Comparison of ENCODE assay signal across 30 cellular contexts in the genomic region with DNA sequence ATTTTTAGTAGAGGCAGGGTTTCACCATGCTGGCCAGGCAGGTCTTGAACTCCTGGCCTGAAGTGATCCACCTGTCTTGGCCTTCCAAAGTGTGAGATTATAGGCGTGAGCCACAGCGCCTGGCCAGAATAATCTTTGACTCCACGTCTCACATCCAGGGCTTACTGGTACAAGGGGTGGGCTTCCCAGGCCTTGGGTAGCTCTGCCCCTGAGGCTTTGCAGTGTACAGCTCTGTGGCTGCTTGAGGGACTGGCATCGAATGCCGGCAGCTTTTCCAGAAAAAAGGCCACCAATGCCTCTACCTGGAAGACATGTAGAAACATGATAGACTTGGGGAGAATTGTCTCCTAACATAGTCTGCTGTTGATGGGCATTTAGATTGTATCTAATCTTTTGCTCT.
"Had no signal": no experiment of that assay in that cellular context is flagged by ENCODE, and none has a peak within 500 bp of the region (broad histone marks: within the 10 kb centered on the region; RNA-seq: fewer than 3 reads in every experiment).

No MANE protein-coding gene starts in this region.

- H3K36me3 ChIP-seq: gastrocnemius medialis, WERI-Rb-1 had no signal

- H3K9me3 Mint-ChIP-seq: activated B cell treated with CpG ODN at 0.5 μM for 24 hours; activated CD4-positive, alpha-beta memory T cell treated with anti-CD3 and anti-CD28 coated beads, Interleukin-2, amount 10 ng/mL, durations not matched to agents 7 days and 5 days; activated CD4-positive, alpha-beta T cell treated with anti-CD3 and anti-CD28 coated beads, Interleukin-2, amount 10 ng/mL, durations not matched to agents 7 days and 5 days; activated T-helper 17 cell treated with anti-CD3 and anti-CD28 coated beads, Interleukin-2, amount 50 U/mL, for 72 hours; central memory CD8-positive, alpha-beta T cell; dendritic cell treated with granulocyte-macrophage colony-stimulating factor and Interleukin-4, amounts not matched to agents 40 ng/mL and 50 ng/mL, for 4 days; endodermal cell; T-helper 2 cell treated with Interferon-gamma antibody and Interleukin-4, amounts not matched to agents 5 μg/mL and 100 μg/mL, for 36 hours had no signal

- H3K27ac Mint-ChIP-seq: activated B cell treated with CpG ODN at 0.5 μM for 24 hours; activated CD4-positive, alpha-beta memory T cell treated with anti-CD3 and anti-CD28 coated beads, Interleukin-2, amount 10 ng/mL, durations not matched to agents 7 days and 5 days; activated CD4-positive, alpha-beta T cell treated with anti-CD3 and anti-CD28 coated beads, Interleukin-2, amount 10 ng/mL, durations not matched to agents 7 days and 5 days; dendritic cell treated with granulocyte-macrophage colony-stimulating factor and Interleukin-4, amounts not matched to agents 40 ng/mL and 50 ng/mL, for 4 days; endodermal cell; T-helper 17 cell had no signal

- H3K27me3 ChIP-seq: brain microvascular endothelial cell, dorsolateral prefrontal cortex, gastrocnemius medialis had no signal

- H3K27me3 Mint-ChIP-seq: activated B cell treated with CpG ODN at 0.5 μM for 24 hours; activated CD4-positive, alpha-beta memory T cell treated with anti-CD3 and anti-CD28 coated beads, Interleukin-2, amount 10 ng/mL, durations not matched to agents 7 days and 5 days; activated CD4-positive, alpha-beta T cell treated with anti-CD3 and anti-CD28 coated beads, Interleukin-2, amount 10 ng/mL, durations not matched to agents 7 days and 5 days; activated naive CD8-positive, alpha-beta T cell; activated T-helper 17 cell treated with anti-CD3 and anti-CD28 coated beads, Interleukin-2, amount 50 U/mL, for 72 hours; central memory CD8-positive, alpha-beta T cell; T-helper 17 cell had no signal

- DNase-seq: activated B cell treated with CpG ODN at 0.5 μM for 24 hours; activated CD4-positive, alpha-beta memory T cell treated with anti-CD3 and anti-CD28 coated beads, Interleukin-2, amount 10 ng/mL, durations not matched to agents 7 days and 5 days; activated CD4-positive, alpha-beta T cell treated with anti-CD3 and anti-CD28 coated beads, Interleukin-2, amount 10 ng/mL, durations not matched to agents 7 days and 5 days; activated CD4-positive, alpha-beta T cell treated with anti-CD3 and anti-CD28 coated beads, Interleukin-2, amount 50 U/mL, for 4 hours; activated CD8-positive, alpha-beta memory T cell treated with anti-CD3 and anti-CD28 coated beads, Interleukin-2, amount 50 U/mL, for 48 hours; activated effector memory CD4-positive, alpha-beta T cell treated with Interleukin-2 at 50 U/mL for 16 hours; activated gamma-delta T cell treated with Interleukin-2 at 50 U/mL for 16 hours; activated naive CD4-positive, alpha-beta T cell treated with anti-CD3 and anti-CD28 coated beads, Interleukin-2, amount 50 U/mL, for 16 hours; activated naive CD4-positive, alpha-beta T cell treated with Interleukin-2 at 50 U/mL for 16 hours; amniotic stem cell; anterior cingulate cortex; brain microvascular endothelial cell; dorsolateral prefrontal cortex; effector memory CD4-positive, alpha-beta T cell; endodermal cell; foreskin fibroblast; gastrocnemius medialis; glutamatergic neuron; T-helper 1 cell; T-helper 17 cell; T1000; WERI-Rb-1 had no signal

- H3K9me3 ChIP-seq: gastrocnemius medialis had no signal

- H3K4me1 Mint-ChIP-seq: activated B cell treated with CpG ODN at 0.5 μM for 24 hours; central memory CD8-positive, alpha-beta T cell had no signal

- H3K27ac ChIP-seq: brain microvascular endothelial cell, coronary artery, gastrocnemius medialis, WERI-Rb-1 had no signal

- ATAC-seq: activated CD4-positive, CD25-positive, alpha-beta regulatory T cell treated with anti-CD3 and anti-CD28 coated beads, Interleukin-2, amount 50 U/mL, for 24 hours; activated T-helper 17 cell treated with anti-CD3 and anti-CD28 coated beads, Interleukin-2, amount 50 U/mL, for 72 hours; esophagus mucosa; gastrocnemius medialis; T-helper 17 cell had no signal

- H3K4me3 ChIP-seq: coronary artery, dorsolateral prefrontal cortex, gastrocnemius medialis had no signal

- H3K4me3 Mint-ChIP-seq: activated B cell treated with CpG ODN at 0.5 μM for 24 hours; activated CD4-positive, alpha-beta memory T cell treated with anti-CD3 and anti-CD28 coated beads, Interleukin-2, amount 10 ng/mL, durations not matched to agents 7 days and 5 days; activated CD4-positive, alpha-beta T cell treated with anti-CD3 and anti-CD28 coated beads, Interleukin-2, amount 10 ng/mL, durations not matched to agents 7 days and 5 days; activated naive CD8-positive, alpha-beta T cell; activated T-helper 17 cell treated with anti-CD3 and anti-CD28 coated beads, Interleukin-2, amount 50 U/mL, for 72 hours; central memory CD8-positive, alpha-beta T cell; dendritic cell treated with granulocyte-macrophage colony-stimulating factor and Interleukin-4, amounts not matched to agents 40 ng/mL and 50 ng/mL, for 4 days; endodermal cell; T-helper 17 cell; T-helper 2 cell treated with Interferon-gamma antibody and Interleukin-4, amounts not matched to agents 5 μg/mL and 100 μg/mL, for 36 hours had no signal
